20 cellular contexts compared by ENCODE assay signal in genomic region chr9:110260911-110261310, GRCh38. TPM values are rescaled to one million over a fixed set of nuclear protein-coding genes. Genes with fewer than 3 reads are reported as not detected.
"Had no signal": no experiment of that assay in that cellular context is flagged by ENCODE, and none has a peak within 500 bp of the region (broad histone marks: within the 10 kb centered on the region; RNA-seq: fewer than 3 reads in every experiment).

No MANE protein-coding gene starts in this region.

- ATAC-seq: activated CD8-positive, alpha-beta T cell treated with anti-CD3 and anti-CD28 coated beads for 36 hours; activated T-helper 17 cell treated with anti-CD3 and anti-CD28 coated beads, Interleukin-2, amount 50 U/mL, for 72 hours; naive thymus-derived CD4-positive, alpha-beta T cell; stimulated activated memory B cell treated with anti-CD40 and anti-IgM and Interleukin-4, amounts not matched to agents 10 μg/mL and 1 μg/mL and 100 μg/mL, for 72 hours; upper lobe of right lung had no signal

- DNase-seq: activated CD4-positive, alpha-beta T cell treated with anti-CD3 and anti-CD28 coated beads, Interleukin-2, amount 10 ng/mL, durations not matched to agents 24 days and 14 days; activated CD4-positive, CD25-positive, alpha-beta regulatory T cell; activated CD8-positive, alpha-beta T cell treated with anti-CD3 and anti-CD28 coated beads for 36 hours; activated naive CD4-positive, alpha-beta T cell; activated naive CD8-positive, alpha-beta T cell treated with anti-CD3 and anti-CD28 coated beads for 36 hours; activated T-cell treated with anti-CD3 and anti-CD28 coated beads, Interleukin-2, amount 50 U/mL, for 1 hour; amygdala; mesendoderm; naive thymus-derived CD4-positive, alpha-beta T cell; sigmoid colon; spleen; stimulated activated CD4-positive, alpha-beta T cell treated with anti-CD3 and anti-CD28 coated beads, Interleukin-4, amount 100 ng/mL, for 4 hours; upper lobe of right lung had no signal

- H3K4me3 ChIP-seq: sigmoid colon, spleen, thoracic aorta, upper lobe of right lung had no signal

- H3K27ac ChIP-seq: epithelial cell of prostate, sigmoid colon, spleen, thoracic aorta, upper lobe of right lung had no signal

- H3K9me3 ChIP-seq: sigmoid colon, spleen, thoracic aorta, upper lobe of right lung had no signal

- H3K36me3 ChIP-seq: sigmoid colon, spleen, thoracic aorta, upper lobe of right lung had no signal

- H3K27me3 ChIP-seq: sigmoid colon, spleen, upper lobe of right lung had no signal

RNA-seq across cellular contexts. Expression of gene C9orf152, which starts 53.0 kb away (rescaled TPM):
- total RNA-seq: activated CD4-positive, alpha-beta T cell treated with anti-CD3 and anti-CD28 coated beads, Interleukin-2, amount 10 ng/mL, durations not matched to agents 24 days and 14 days; activated CD8-positive, alpha-beta T cell treated with anti-CD3 and anti-CD28 coated beads for 36 hours; activated naive CD8-positive, alpha-beta T cell treated with anti-CD3 and anti-CD28 coated beads for 36 hours; activated T-helper 17 cell treated with anti-CD3 and anti-CD28 coated beads, Interleukin-2, amount 50 U/mL, for 72 hours; cardiac septum; dermis microvascular lymphatic vessel endothelial cell; glomerular endothelial cell; naive thymus-derived CD4-positive, alpha-beta T cell; sigmoid colon; spleen had no signal
- polyA plus RNA-seq: naive thymus-derived CD4-positive, alpha-beta T cell; spleen had no signal
